In the genomic region with DNA sequence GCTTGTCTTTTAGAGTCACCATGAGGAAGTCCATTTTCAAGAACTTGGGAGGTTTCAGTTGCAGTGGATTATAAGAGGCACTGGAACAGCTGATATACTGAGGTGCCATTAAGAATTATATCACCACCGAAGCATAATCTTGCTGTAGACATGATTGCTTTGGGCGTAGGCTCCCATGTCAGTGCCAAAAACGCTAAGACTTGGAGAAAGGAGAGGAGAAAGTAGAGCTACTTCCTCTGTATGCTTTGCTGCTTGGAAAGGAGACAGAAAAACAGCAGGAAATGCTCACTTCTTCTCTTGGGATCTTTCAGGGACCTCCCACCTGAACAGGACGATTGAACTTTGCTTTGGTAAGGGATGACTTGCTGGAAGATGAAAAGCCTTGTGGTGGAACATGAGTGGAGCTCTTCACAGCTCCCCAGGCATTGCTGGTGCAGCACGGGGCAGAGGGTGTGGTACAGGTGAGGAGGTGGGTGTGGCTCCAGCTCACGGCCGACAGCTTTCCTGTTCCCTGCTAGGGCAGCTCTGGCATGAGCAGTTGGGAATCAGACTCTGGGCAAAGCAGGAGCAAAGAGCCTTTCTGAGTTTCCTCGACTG, we compare ENCODE assay signal across 11 cellular contexts.
DNase-seq lines count a peak whose midpoint lies in the region; ATAC-seq and TF ChIP-seq lines count a peak whose summit lies in the region.
"Had no signal": no experiment of that assay in that cellular context is flagged by ENCODE, and none has a peak within 500 bp of the region (broad histone marks: within the 10 kb centered on the region; RNA-seq: fewer than 3 reads in every experiment).

No MANE protein-coding gene starts in this region.

- H3K27ac Mint-ChIP-seq in endodermal cell (no peak overlapping the region), neural crest cell (ENCODE audit: unreplicated experiment) (peak overlapping the region; percentile 58), T-cell (no peak overlapping the region)

- POLR2A ChIA-PET in T-cell (lab: Charles Lee) = no interaction called here

- no peaks in the 10 kb centered on the region for H3K27me3 ChIP-seq in endodermal cell (ENCODE audit: control insufficient read depth, insufficient read depth, low read length, poor library complexity, severe bottlenecking)
- H3K27me3 ChIP-seq: cardiac muscle cell had no signal

- H3K27me3 Mint-ChIP-seq in endodermal cell (ENCODE audit: insufficient read depth) (peaks cover 1% of the 10 kb centered on the region), neural crest cell (ENCODE audit: low read depth) (no peaks in the 10 kb centered on the region), T-cell (peaks cover 0 to 3% of the 10 kb centered on the region in 2 donors)

- no peaks in the 10 kb centered on the region for H3K4me1 Mint-ChIP-seq in endodermal cell
- no peaks in the 10 kb centered on the region for H3K4me1 Mint-ChIP-seq in neural crest cell
- H3K4me1 Mint-ChIP-seq in T-cell = no peaks in the 10 kb centered on the region

- H3K4me3 Mint-ChIP-seq in endodermal cell (no peak overlapping the region), neural crest cell (no peak overlapping the region), T-cell (no peak overlapping the region)

- no peak overlapping the region for H3K9ac ChIP-seq in endodermal cell (ENCODE audit: extremely low read depth, low read length, poor library complexity, severe bottlenecking)

- H3K9me3 Mint-ChIP-seq in endodermal cell = no peaks in the 10 kb centered on the region
- no peaks in the 10 kb centered on the region for H3K9me3 Mint-ChIP-seq in neural crest cell
- H3K9me3 Mint-ChIP-seq in T-cell = peaks cover 0 to 17% (median 0%) of the 10 kb centered on the region in 3 donors

- ATAC-seq in HG02763 (IDR thresholded peaks at IDR 0.05; ENCODE audit: unreplicated experiment) (no peak), T-cell (replicated peaks in 1 of 4) (no peak), GM21367 (IDR thresholded peaks at IDR 0.05; ENCODE audit: unreplicated experiment) (no peak)

- H3K4me3 ChIP-seq in endodermal cell (ENCODE audit: low read length) = no peak overlapping the region
- H3K4me3 ChIP-seq: cardiac muscle cell had no signal

- TF ChIP-seq CTCF in AG09319 (IDR thresholded peaks at IDR 0.05; ENCODE audit: low read depth, low read length) (no peak), endodermal cell (conservative IDR thresholded peaks at IDR 0.05) (no peak), neural crest cell (conservative IDR thresholded peaks at IDR 0.05) (no peak)

- CTCF ChIA-PET in T-cell (lab: Charles Lee) = no interaction called here

- DNase-seq in AG09319 (ENCODE audit: extremely low read depth, low read depth) (peak; percentile 38), NCI-H128 (lab: John Stamatoyannopoulos, UW; ENCODE audit: unreplicated experiment) (peak; percentile 42), endodermal cell (peak; percentile 63), neural crest cell (ENCODE audit: low read depth, low spot score) (no peak), T-cell (no peak), GM19238 (ENCODE audit: insufficient read length, low spot score) (no peak)
- DNase-seq: midbrain, WERI-Rb-1 had no signal

- no peaks in the 10 kb centered on the region for H3K36me3 ChIP-seq in endodermal cell (ENCODE audit: control insufficient read depth, insufficient read depth, low read length)
- H3K36me3 ChIP-seq: cardiac muscle cell, WERI-Rb-1 had no signal

- H3K27ac ChIP-seq in endodermal cell (ENCODE audit: low read depth, low read length) = no peak overlapping the region
- H3K27ac ChIP-seq: cardiac muscle cell, WERI-Rb-1 had no signal

- no peaks in the 10 kb centered on the region for H3K9me3 ChIP-seq in endodermal cell (ENCODE audit: control insufficient read depth, low read length)

- H3K4me1 ChIP-seq in endodermal cell (ENCODE audit: control insufficient read depth, insufficient read depth, low read length) = no peaks in the 10 kb centered on the region

- WGBS in endodermal cell (ENCODE audit: insufficient coverage in 1 of 2, insufficient read length in 1 of 2), 2 experiments = 78 to 81% methylated on average over 3 to 8 of the region's 8 CpGs

- H3K36me3 Mint-ChIP-seq in endodermal cell (ENCODE audit: low read depth) (no peaks in the 10 kb centered on the region), neural crest cell (ENCODE audit: low read depth) (no peaks in the 10 kb centered on the region), T-cell (no peaks in the 10 kb centered on the region)

Comparison
In these comparisons a context has a peak if more than half of its experiments do, and no peak if none do; other contexts are left out.
1. DNase-seq: peak in AG09319 (single experiment), NCI-H128 (single experiment) and endodermal cell (single experiment); none in neural crest cell (single experiment), T-cell (0 of 34) and GM19238 (single experiment).